11 cellular contexts compared by ENCODE assay signal in genomic region chr4:158805628-158806471, GRCh38. TPM values are rescaled to one million over a fixed set of nuclear protein-coding genes. Genes with fewer than 3 reads are reported as not detected.
DNase-seq lines count a peak whose midpoint lies in the region; ATAC-seq, FAIRE-seq and TF ChIP-seq lines count a peak whose summit lies in the region.
"Had no signal": no experiment of that assay in that cellular context is flagged by ENCODE, and none has a peak within 500 bp of the region (broad histone marks: within the 10 kb centered on the region; RNA-seq: fewer than 3 reads in every experiment).

No MANE protein-coding gene starts in this region.

- peak; percentile 35 for FAIRE-seq in GM19239 (lab: Jason Lieb, UNC)

- no peak for TF ChIP-seq CTCF in fibroblast of mammary gland (conservative IDR thresholded peaks at IDR 0.05; ENCODE audit: control insufficient read depth, insufficient read depth, low read depth, low read length)
- TF ChIP-seq CTCF in progenitor cell of endocrine pancreas (IDR thresholded peaks at IDR 0.05; ENCODE audit: unreplicated experiment): no peak

- H3K4me1 Mint-ChIP-seq in progenitor cell of endocrine pancreas (ENCODE audit: low read depth): peaks cover 60% of the 10 kb centered on the region

- peak overlapping the region; percentile 91 for H3K27ac Mint-ChIP-seq in progenitor cell of endocrine pancreas
- H3K27ac Mint-ChIP-seq: endodermal cell had no signal

- H3K36me3 Mint-ChIP-seq in progenitor cell of endocrine pancreas (ENCODE audit: insufficient read depth): no peaks in the 10 kb centered on the region
- H3K36me3 Mint-ChIP-seq: natural killer cell had no signal

- DNase-seq in GM19239 (ENCODE audit: insufficient read length, low spot score): no peak
- peak; percentile 82 to 89 for DNase-seq in NOMO-1 (lab: John Stamatoyannopoulos, UW; ENCODE audit: unreplicated experiment in 2 of 2)
- DNase-seq in fibroblast of mammary gland (ENCODE audit: low read depth): peak; percentile 33
- DNase-seq in progenitor cell of endocrine pancreas (ENCODE audit: low spot score, unreplicated experiment): no peak
- no peak for DNase-seq in activated CD4-positive, alpha-beta T cell treated with anti-CD3 and anti-CD28 coated beads for 1 hour
- DNase-seq in middle frontal gyrus (ENCODE audit: extremely low spot score, low spot score): no peak
- no peak for DNase-seq in cortex of kidney (lab: John Stamatoyannopoulos, UW)
- DNase-seq: endodermal cell, natural killer cell, NCI-H2081 had no signal

- H3K9me3 Mint-ChIP-seq in progenitor cell of endocrine pancreas (ENCODE audit: low read depth): no peaks in the 10 kb centered on the region
- H3K9me3 Mint-ChIP-seq: endodermal cell, natural killer cell had no signal

- peak overlapping the region; percentile 2 for H3K4me3 Mint-ChIP-seq in progenitor cell of endocrine pancreas (ENCODE audit: low read depth)
- H3K4me3 Mint-ChIP-seq: endodermal cell, natural killer cell had no signal

- no peak for ATAC-seq in GM19397 (IDR thresholded peaks at IDR 0.05; ENCODE audit: unreplicated experiment)

- no peak overlapping the region for H3K4me3 ChIP-seq in fibroblast of mammary gland (ENCODE audit: control insufficient read depth, low read depth, low read length)

- no peaks in the 10 kb centered on the region for H3K27me3 Mint-ChIP-seq in progenitor cell of endocrine pancreas

RNA-seq across cellular contexts. Expression of gene FNIP2, which starts 37.0 kb away (rescaled TPM):
- total RNA-seq in progenitor cell of endocrine pancreas: 53.8 and 56.0 TPM in 2 replicates

Comparison
In these comparisons a context has a peak if more than half of its experiments do, and no peak if none do; other contexts are left out.
1. DNase-seq: peak in NOMO-1 (2 of 2) and fibroblast of mammary gland (single experiment); none in GM19239 (single experiment), progenitor cell of endocrine pancreas (single experiment), activated CD4-positive, alpha-beta T cell treated with anti-CD3 and anti-CD28 coated beads for 1 hour (single experiment), middle frontal gyrus (single experiment) and cortex of kidney (single experiment).